ENCODE assay signal across 2 cellular contexts in genomic region chr13:93325303-93326297, GRCh38.
TF ChIP-seq lines count a peak whose summit lies in the region.

No MANE protein-coding gene starts in this region.

TF ChIP-seq in SK-N-SH, 30 proteins besides CTCF, POLR2A, EP300 and RAD21 (continued from another document):
- TF ChIP-seq, protein P1, sequence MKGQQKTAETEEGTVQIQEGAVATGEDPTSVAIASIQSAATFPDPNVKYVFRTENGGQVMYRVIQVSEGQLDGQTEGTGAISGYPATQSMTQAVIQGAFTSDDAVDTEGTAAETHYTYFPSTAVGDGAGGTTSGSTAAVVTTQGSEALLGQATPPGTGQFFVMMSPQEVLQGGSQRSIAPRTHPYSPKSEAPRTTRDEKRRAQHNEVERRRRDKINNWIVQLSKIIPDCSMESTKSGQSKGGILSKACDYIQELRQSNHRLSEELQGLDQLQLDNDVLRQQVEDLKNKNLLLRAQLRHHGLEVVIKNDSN (IDR thresholded peaks at IDR 0.05; ENCODE audit: borderline replicate concordance, low read depth) = no peak
- peak; percentile 35 for TF ChIP-seq GATA2 (CRISPR knock-in tag; IDR thresholded peaks at IDR 0.05)
- no peak for TF ChIP-seq RXRA (IDR thresholded peaks at IDR 0.05; ENCODE audit: borderline replicate concordance, low read depth)
- no peak for TF ChIP-seq MXI1 (IDR thresholded peaks at IDR 0.05; ENCODE audit: low read depth, low read length)
- TF ChIP-seq, protein P2, sequence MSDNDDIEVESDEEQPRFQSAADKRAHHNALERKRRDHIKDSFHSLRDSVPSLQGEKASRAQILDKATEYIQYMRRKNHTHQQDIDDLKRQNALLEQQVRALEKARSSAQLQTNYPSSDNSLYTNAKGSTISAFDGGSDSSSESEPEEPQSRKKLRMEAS (IDR thresholded peaks at IDR 0.05; ENCODE audit: low read depth) = no peak
- peak; percentile 36 for TF ChIP-seq CHD2 (IDR thresholded peaks at IDR 0.05; ENCODE audit: low read length, partially characterized antibody)
- TF ChIP-seq NFIC (IDR thresholded peaks at IDR 0.05; ENCODE audit: borderline replicate concordance) = no peak
- peak; percentile 65; the same call in 1 of the 2 replicates for TF ChIP-seq RCOR1 (IDR thresholded peaks at IDR 0.05; ENCODE audit: low read length)
- TF ChIP-seq NRF1 (IDR thresholded peaks at IDR 0.05; ENCODE audit: low read depth, low read length) = no peak
- no peak for TF ChIP-seq FOXM1 (IDR thresholded peaks at IDR 0.05; ENCODE audit: low read depth)
- TF ChIP-seq RFX5 (IDR thresholded peaks at IDR 0.05; ENCODE audit: low read length) = no peak
- TF ChIP-seq FOXJ3 (CRISPR knock-in tag; IDR thresholded peaks at IDR 0.05) = no peak
- TF ChIP-seq GABPA (IDR thresholded peaks at IDR 0.05; ENCODE audit: low read depth) = no peak
- TF ChIP-seq MEF2A (IDR thresholded peaks at IDR 0.05; ENCODE audit: borderline replicate concordance, low read depth) = no peak
- no peak for TF ChIP-seq TEAD4 (IDR thresholded peaks at IDR 0.05; ENCODE audit: borderline replicate concordance, insufficient read depth)
TF ChIP-seq in SK-N-SH: peak in this region for 3.

TF ChIP-seq in HepG2, 621 proteins besides CTCF, POLR2A, EP300 and RAD21 (continued from another document):
- TF ChIP-seq, protein P3, sequence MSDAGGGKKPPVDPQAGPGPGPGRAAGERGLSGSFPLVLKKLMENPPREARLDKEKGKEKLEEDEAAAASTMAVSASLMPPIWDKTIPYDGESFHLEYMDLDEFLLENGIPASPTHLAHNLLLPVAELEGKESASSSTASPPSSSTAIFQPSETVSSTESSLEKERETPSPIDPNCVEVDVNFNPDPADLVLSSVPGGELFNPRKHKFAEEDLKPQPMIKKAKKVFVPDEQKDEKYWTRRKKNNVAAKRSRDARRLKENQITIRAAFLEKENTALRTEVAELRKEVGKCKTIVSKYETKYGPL (CRISPR knock-in tag; IDR thresholded peaks at IDR 0.05) = no peak
- TF ChIP-seq MLLT10 (CRISPR knock-in tag; IDR thresholded peaks at IDR 0.05) (no peak), MED13 (CRISPR knock-in tag; IDR thresholded peaks at IDR 0.05) (no peak), MEF2D (CRISPR knock-in tag; IDR thresholded peaks at IDR 0.05) (no peak), RELA (CRISPR knock-in tag; IDR thresholded peaks at IDR 0.05) (no peak), ARID3A (IDR thresholded peaks at IDR 0.05; ENCODE audit: low read depth, low read length) (no peak), ZNF460 (CRISPR knock-in tag; IDR thresholded peaks at IDR 0.05; ENCODE audit: borderline replicate concordance) (no peak), ZFP82 (CRISPR knock-in tag; IDR thresholded peaks at IDR 0.05; ENCODE audit: borderline replicate concordance) (no peak)
- TF ChIP-seq, protein P4, sequence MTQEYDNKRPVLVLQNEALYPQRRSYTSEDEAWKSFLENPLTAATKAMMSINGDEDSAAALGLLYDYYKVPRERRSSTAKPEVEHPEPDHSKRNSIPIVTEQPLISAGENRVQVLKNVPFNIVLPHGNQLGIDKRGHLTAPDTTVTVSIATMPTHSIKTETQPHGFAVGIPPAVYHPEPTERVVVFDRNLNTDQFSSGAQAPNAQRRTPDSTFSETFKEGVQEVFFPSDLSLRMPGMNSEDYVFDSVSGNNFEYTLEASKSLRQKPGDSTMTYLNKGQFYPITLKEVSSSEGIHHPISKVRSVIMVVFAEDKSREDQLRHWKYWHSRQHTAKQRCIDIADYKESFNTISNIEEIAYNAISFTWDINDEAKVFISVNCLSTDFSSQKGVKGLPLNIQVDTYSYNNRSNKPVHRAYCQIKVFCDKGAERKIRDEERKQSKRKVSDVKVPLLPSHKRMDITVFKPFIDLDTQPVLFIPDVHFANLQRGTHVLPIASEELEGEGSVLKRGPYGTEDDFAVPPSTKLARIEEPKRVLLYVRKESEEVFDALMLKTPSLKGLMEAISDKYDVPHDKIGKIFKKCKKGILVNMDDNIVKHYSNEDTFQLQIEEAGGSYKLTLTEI (CRISPR knock-in tag; conservative IDR thresholded peaks at IDR 0.05) = no peak
